21 cellular contexts compared by ENCODE assay signal in genomic region chr5:56530739-56531138, GRCh38.
DNase-seq lines count a peak whose midpoint lies in the region; FAIRE-seq and TF ChIP-seq lines count a peak whose summit lies in the region.
"Had no signal": no experiment of that assay in that cellular context is flagged by ENCODE, and none has a peak within 500 bp of the region (broad histone marks: within the 10 kb centered on the region; RNA-seq: fewer than 3 reads in every experiment).

No MANE protein-coding gene starts in this region.

- H3K27me3 Mint-ChIP-seq in MCF 10A (ENCODE audit: insufficient read depth, unreplicated experiment): no peaks in the 10 kb centered on the region
- H3K27me3 Mint-ChIP-seq: IgD-negative memory B cell had no signal

- POLR2A ChIA-PET in MCF 10A (lab: Yijun Ruan, JAX): interaction anchor here (0.6 to 0.7 kb wide), 3 partner anchors 15 to 319 kb away, joined by 3 to 5 read pairs (median 4); no protein-coding TSS in a partner anchor

- H3K36me3 ChIP-seq in mammary epithelial cell (ENCODE audit: insufficient read depth, low read length) (no peaks in the 10 kb centered on the region), small intestine (ENCODE audit: control insufficient read depth in 2 of 2, insufficient read depth in 2 of 2, low read length in 2 of 2) (no peaks in the 10 kb centered on the region)

- H3K9me3 ChIP-seq in mammary epithelial cell (replicated peaks; ENCODE audit: insufficient read depth, low read length) (no peaks in the 10 kb centered on the region), small intestine (ENCODE audit: control insufficient read depth, low read depth) (no peaks in the 10 kb centered on the region)
- H3K9me3 ChIP-seq: A549 had no signal

- CTCF ChIA-PET in MCF 10A (lab: Yijun Ruan, JAX): interaction anchor here (0.5 to 1.1 kb wide), 6 partner anchors 14 to 308 kb away, joined by 3 to 4 read pairs (median 3); no protein-coding TSS in a partner anchor
- CTCF ChIA-PET in mammary epithelial cell (lab: Charles Lee; ENCODE audit: low non-redundant PET): no interaction called here

- H3K4me3 ChIP-seq in mammary epithelial cell (replicated peaks in 1 of 3; ENCODE audit: insufficient read depth in 1 of 3, low read depth in 2 of 3, low read length in 3 of 3) (no peak overlapping the region), small intestine (ENCODE audit: low read depth in 1 of 2, low read length in 2 of 2) (no peak overlapping the region)
- H3K4me3 ChIP-seq: A549, SK-N-MC had no signal

- H3K36me3 Mint-ChIP-seq in MCF 10A (ENCODE audit: insufficient read depth, unreplicated experiment): no peaks in the 10 kb centered on the region
- H3K36me3 Mint-ChIP-seq: CD8-positive, alpha-beta T cell had no signal

- peaks cover 28% of the 10 kb centered on the region for H3K4me1 Mint-ChIP-seq in MCF 10A (ENCODE audit: insufficient read depth, unreplicated experiment)

- no peak overlapping the region for H3K9ac ChIP-seq in mammary epithelial cell (ENCODE audit: insufficient read depth, low read length)
- H3K9ac ChIP-seq: KMS-11 had no signal

- no peak for FAIRE-seq in small intestine (lab: Jason Lieb, UNC)
- FAIRE-seq: A549, GM18507, H54, RCC 7860 had no signal

- in situ Hi-C loops in mammary epithelial cell (cut with MboI; ENCODE audit: low sequenced_read_pairs in 2 of 2): no loop called here

- BruUV-seq in MCF 10A (replicated peaks; lab: Mats Ljungman, UMichigan) (no TSS peak), mammary epithelial cell (replicated peaks; lab: Mats Ljungman, UMichigan) (no TSS peak)

- peaks cover 45% of the 10 kb centered on the region for H3K4me1 ChIP-seq in mammary epithelial cell (ENCODE audit: insufficient read depth, low read length)
- peaks cover 0 to 9% of the 10 kb centered on the region in 2 donors for H3K4me1 ChIP-seq in small intestine (ENCODE audit: control insufficient read depth in 2 of 2, insufficient read depth in 1 of 2, low read depth in 1 of 2, low read length in 1 of 2)

- H3K79me2 ChIP-seq in mammary epithelial cell (ENCODE audit: insufficient read depth, low read length): no peaks in the 10 kb centered on the region

- no peaks in the 10 kb centered on the region for H4K20me1 ChIP-seq in mammary epithelial cell (ENCODE audit: insufficient read depth, low read length)

- no peak overlapping the region for H3K27ac ChIP-seq in mammary epithelial cell (ENCODE audit: insufficient read depth, low read depth, low read length)
- H3K27ac ChIP-seq in small intestine (ENCODE audit: low read depth in 1 of 2, low read length in 1 of 2): no peak overlapping the region
- H3K27ac ChIP-seq: A549, HL-60, KMS-11, SK-N-MC had no signal

- peaks cover 14% of the 10 kb centered on the region for H3K9me3 Mint-ChIP-seq in MCF 10A (ENCODE audit: unreplicated experiment)
- H3K9me3 Mint-ChIP-seq: CD8-positive, alpha-beta T cell; IgD-negative memory B cell had no signal

- DNase-seq in MCF 10A (ENCODE audit: unreplicated experiment): no peak
- no peak for DNase-seq in mammary epithelial cell
- DNase-seq in cerebellum (ENCODE audit: low spot score): peak; percentile 67
- DNase-seq in small intestine: peak; percentile 78
- no peak for DNase-seq in NCI-H526 (lab: John Stamatoyannopoulos, UW)
- DNase-seq in COLO668 (lab: John Stamatoyannopoulos, UW; ENCODE audit: unreplicated experiment): no peak
- DNase-seq in stimulated activated CD4-positive, alpha-beta T cell treated with anti-CD3 and anti-CD28 coated beads, Interleukin-4, amount 100 ng/mL, for 1 hour: no peak
- DNase-seq: Calu3; CD8-positive, alpha-beta T cell; NCI-H1048; NCI-H1694; NCI-H2029 treated with DMSO at 0.1 percent for 48 hours; NCI-H446 treated with DMSO at 0.1 percent for 48 hours had no signal

- WGBS in mammary epithelial cell (ENCODE audit: low coverage, missing lambda C conversion rate): 96% methylated on average over 2 of the region's 2 CpGs
- 16 to 74% (median 42%) methylated on average over 2 of the region's 2 CpGs for WGBS in small intestine, 3 donors

- no peak overlapping the region for H3K4me3 Mint-ChIP-seq in MCF 10A (ENCODE audit: unreplicated experiment)
- H3K4me3 Mint-ChIP-seq: CD8-positive, alpha-beta T cell; IgD-negative memory B cell had no signal

- peak overlapping the region; percentile 10 for H3K27ac Mint-ChIP-seq in MCF 10A (ENCODE audit: low read depth, unreplicated experiment)
- H3K27ac Mint-ChIP-seq: CD8-positive, alpha-beta T cell; IgD-negative memory B cell had no signal

- H3K4me2 ChIP-seq in mammary epithelial cell (ENCODE audit: insufficient read depth, low read depth, low read length): no peak overlapping the region
- H3K4me2 ChIP-seq: A549, KMS-11 had no signal

- intact Hi-C loops in MCF 10A (cut with micrococcal nuclease) (loop anchor here (5.0 kb wide), 1 partner anchor 183 kb away; no protein-coding TSS in a partner anchor), mammary epithelial cell (cut with micrococcal nuclease) (no loop called here)

- dilution Hi-C loops in mammary epithelial cell (cut with HindIII; ENCODE audit: low sequenced_read_pairs): no loop called here

- TF ChIP-seq CTCF in MCF 10A (IDR thresholded peaks at IDR 0.05; ENCODE audit: unreplicated experiment): no peak
- no peak for TF ChIP-seq CTCF in mammary epithelial cell (conservative IDR thresholded peaks at IDR 0.05 in 1 of 2, IDR thresholded peaks at IDR 0.05 in 1 of 2; ENCODE audit: extremely low read depth in 1 of 2, insufficient read depth in 1 of 2, low read depth in 1 of 2, low read length in 2 of 2)

- no peak overlapping the region for H2AFZ ChIP-seq in mammary epithelial cell (ENCODE audit: low read depth, low read length)

- H3K27me3 ChIP-seq in mammary epithelial cell (ENCODE audit: insufficient read depth, low read length) (no peaks in the 10 kb centered on the region), small intestine (ENCODE audit: control insufficient read depth in 2 of 2, insufficient read depth in 2 of 2, low read length in 2 of 2) (no peaks in the 10 kb centered on the region)

Comparison
In these comparisons a context has a peak if more than half of its experiments do, and no peak if none do; other contexts are left out.
1. DNase-seq: peak in cerebellum (single experiment) and small intestine (single experiment); none in MCF 10A (single experiment), mammary epithelial cell (single experiment), NCI-H526 (0 of 2), COLO668 (single experiment) and stimulated activated CD4-positive, alpha-beta T cell treated with anti-CD3 and anti-CD28 coated beads, Interleukin-4, amount 100 ng/mL, for 1 hour (single experiment).